1 cellular context compared by ENCODE assay signal in the genomic region with DNA sequence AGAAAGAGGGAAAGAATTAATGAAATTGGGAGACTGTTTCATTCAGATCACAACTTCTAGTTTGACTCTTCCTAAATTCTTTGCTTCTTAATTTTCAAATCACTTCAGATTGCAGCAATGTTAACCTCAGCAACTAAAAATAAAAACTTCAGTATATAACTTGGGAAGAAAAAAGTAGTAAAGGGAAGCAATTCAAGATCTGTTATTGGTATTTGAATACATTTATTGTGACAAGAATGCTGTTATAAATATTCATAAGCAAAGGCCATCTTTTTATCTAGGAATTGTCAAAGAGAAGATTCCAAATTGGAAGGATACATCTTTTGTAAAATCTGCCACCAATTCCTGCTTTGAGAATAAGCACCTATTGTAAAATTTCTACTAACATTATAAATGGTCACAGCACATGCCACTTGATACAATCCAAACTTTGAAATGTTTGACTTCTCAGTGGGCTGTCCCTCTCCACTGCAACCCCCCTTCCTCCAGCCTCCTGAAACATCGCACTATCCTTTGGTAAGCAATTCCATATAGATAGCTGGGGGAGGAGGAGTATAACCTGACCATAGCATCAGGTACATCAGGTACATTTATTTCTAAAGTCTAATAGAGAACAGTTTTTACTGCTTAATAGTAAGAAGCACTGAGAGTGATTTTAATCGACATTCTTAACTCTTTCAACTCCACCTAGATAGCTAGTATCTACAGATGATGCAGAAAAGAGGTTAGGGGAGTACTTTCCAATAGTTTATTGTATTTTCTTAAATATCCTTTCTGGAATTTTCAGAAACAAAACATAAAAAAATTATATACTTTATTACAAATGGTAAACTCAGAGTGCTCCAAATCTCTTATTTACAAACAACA.
TF ChIP-seq lines count a peak whose summit lies in the region.

No MANE protein-coding gene starts in this region.

TF ChIP-seq in A549, 52 proteins besides CTCF, POLR2A, EP300 and RAD21 (continued from another document):
- TF ChIP-seq TFCP2L1 (CRISPR knock-in tag; IDR thresholded peaks at IDR 0.05) (0 out of 2 replicates have a peak, but pooled peaks have one; percentile 74), TP53 (CRISPR knock-in tag; IDR thresholded peaks at IDR 0.05) (peak; percentile 94), MAFK (IDR thresholded peaks at IDR 0.05; ENCODE audit: partially characterized antibody) (no peak)
TF ChIP-seq in A549: peak in this region for 7.
